Comparison of ENCODE assay signal across 11 cellular contexts in genomic region chr1:153616144-153616884, GRCh38. TPM values are rescaled to one million over a fixed set of nuclear protein-coding genes. Genes with fewer than 3 reads are reported as not detected.
DNase-seq lines count a peak whose midpoint lies in the region; TF ChIP-seq lines count a peak whose summit lies in the region.
"Had no signal": no experiment of that assay in that cellular context is flagged by ENCODE, and none has a peak within 500 bp of the region (broad histone marks: within the 10 kb centered on the region; RNA-seq: fewer than 3 reads in every experiment).

Gene S100A14 (minus strand): TSS chr1:153616325. CDS start chr1:153615858, 467 bp downstream.

- H3K4me1 ChIP-seq in muscle layer of duodenum (ENCODE audit: control insufficient read depth in 1 of 2, insufficient read depth in 2 of 2, low read length in 2 of 2), result peaks cover 12 to 17% of the 10 kb centered on the region in 2 donors
- H3K4me1 ChIP-seq in osteoblast (ENCODE audit: insufficient read depth, low read length), result peaks cover 16% of the 10 kb centered on the region

- CTCF ChIA-PET in AG04450 (lab: Charles Lee), result interaction anchor here (0.8 to 9.3 kb wide), 4 partner anchors 12 to 106 kb away, joined by 3 to 80 read pairs (median 39); partner anchors contain the start of genes S100A1 and S100A13

- POLR2A ChIA-PET in AG04450 (lab: Yijun Ruan, JAX), result interaction anchor here (0.8 to 5.4 kb wide), 4 partner anchors 11 to 110 kb away, joined by 3 to 45 read pairs (median 12); partner anchors contain the start of genes CHTOP, S100A1 and S100A13

- DNase-seq in AG04450 (ENCODE audit: low read depth, low spot score) (no peak), erythroblast (lab: John Stamatoyannopoulos, UW) (peak; percentile 68 to 82), osteoblast (ENCODE audit: insufficient read length, low spot score, missing footprints) (no peak), NCI-H526 treated with DMSO at 0.1 percent for 48 hours (lab: John Stamatoyannopoulos, UW) (no peak), 8988T (no peak)
- DNase-seq in activated CD8-positive, alpha-beta memory T cell treated with anti-CD3 and anti-CD28 coated beads, Interleukin-2, amount 50 U/mL, for 48 hours, result no peak
- DNase-seq: NCI-H526 had no signal

- H3K79me2 ChIP-seq in osteoblast (ENCODE audit: insufficient read depth, low read length), result peaks cover 22% of the 10 kb centered on the region

- no peak within 1 kb of the TSS for H2AFZ ChIP-seq in osteoblast (ENCODE audit: low read length)

- TF ChIP-seq POLR2A in erythroblast (IDR thresholded peaks at IDR 0.05; ENCODE audit: low read length), result no peak

- no peak for TF ChIP-seq EP300 in Ishikawa (IDR thresholded peaks at IDR 0.05; ENCODE audit: borderline replicate concordance)

- H3K27me3 ChIP-seq in AG04450 (ENCODE audit: control insufficient read depth, insufficient read depth, low read length) (no peaks in the 10 kb centered on the region), muscle layer of duodenum (ENCODE audit: low read depth, low read length) (no peaks in the 10 kb centered on the region), osteoblast (ENCODE audit: insufficient read depth, low read length) (no peaks in the 10 kb centered on the region)

- H3K9me3 ChIP-seq in AG04450 (ENCODE audit: control insufficient read depth, insufficient read depth, low read length), result no peaks in the 10 kb centered on the region; the same call in 1 of the 2 replicates
- H3K9me3 ChIP-seq in muscle layer of duodenum (ENCODE audit: control insufficient read depth in 1 of 2, low read length in 2 of 2), result no peaks in the 10 kb centered on the region
- H3K9me3 ChIP-seq in osteoblast (ENCODE audit: low read depth, low read length), result no peaks in the 10 kb centered on the region
- H3K9me3 ChIP-seq: psoas muscle had no signal

- no peak for TF ChIP-seq CTCF in AG04450 (IDR thresholded peaks at IDR 0.05; ENCODE audit: low read depth, low read length)
- no peak for TF ChIP-seq CTCF in osteoblast (IDR thresholded peaks at IDR 0.05; ENCODE audit: extremely low read depth, low read depth, low read length)

- H3K27ac ChIP-seq in AG04450 (ENCODE audit: low read depth, low read length) (peak within 1 kb of the TSS; percentile 11), muscle layer of duodenum (ENCODE audit: low read length) (peak within 1 kb of the TSS; percentile 84), osteoblast (ENCODE audit: low read depth, low read length) (no peak within 1 kb of the TSS)

- H4K20me1 ChIP-seq in osteoblast (ENCODE audit: insufficient read depth, low read length), result peaks cover 9% of the 10 kb centered on the region

- no peak within 1 kb of the TSS for H3K4me3 ChIP-seq in AG04450 (ENCODE audit: low read depth, low read length)
- peak within 1 kb of the TSS in 1 of 2 donors; percentile 55 for H3K4me3 ChIP-seq in muscle layer of duodenum (ENCODE audit: low read depth in 1 of 2, low read length in 2 of 2)
- H3K4me3 ChIP-seq in osteoblast (ENCODE audit: insufficient read depth, low read length), result no peak within 1 kb of the TSS
- H3K4me3 ChIP-seq: psoas muscle had no signal

- H3K4me2 ChIP-seq in osteoblast (ENCODE audit: insufficient read depth, low read length), result no peak within 1 kb of the TSS

- H3K36me3 ChIP-seq in muscle layer of duodenum (ENCODE audit: control insufficient read depth in 1 of 2, insufficient read depth in 2 of 2, low read length in 2 of 2), result peaks cover 6 to 19% of the 10 kb centered on the region in 2 donors
- H3K36me3 ChIP-seq in osteoblast (ENCODE audit: insufficient read depth, low read length), result peaks cover 31% of the 10 kb centered on the region

- TF ChIP-seq RAD21 in Ishikawa (IDR thresholded peaks at IDR 0.05; ENCODE audit: low read depth), result peak; percentile 4; the same call in 1 of the 2 replicates

TF ChIP-seq in Ishikawa, 13 proteins besides CTCF, POLR2A, EP300 and RAD21:
- TF ChIP-seq FOXM1 (IDR thresholded peaks at IDR 0.05; ENCODE audit: borderline replicate concordance, low read depth), result no peak
- TF ChIP-seq NFIC (IDR thresholded peaks at IDR 0.05), result peak; percentile 80
- no peak for TF ChIP-seq USF1 (IDR thresholded peaks at IDR 0.05)
- peak; percentile 84 for TF ChIP-seq CEBPB (IDR thresholded peaks at IDR 0.05)
- 0 out of 2 replicates have a peak, but pooled peaks have one; percentile 45 for TF ChIP-seq ZBTB7A (IDR thresholded peaks at IDR 0.05; ENCODE audit: low read depth)
- TF ChIP-seq TAF1 (IDR thresholded peaks at IDR 0.05; ENCODE audit: low read depth), result peak; percentile 30; the same call in 1 of the 2 replicates
- no peak for TF ChIP-seq TCF12 (IDR thresholded peaks at IDR 0.05; ENCODE audit: low read depth)
- TF ChIP-seq, protein P1, sequence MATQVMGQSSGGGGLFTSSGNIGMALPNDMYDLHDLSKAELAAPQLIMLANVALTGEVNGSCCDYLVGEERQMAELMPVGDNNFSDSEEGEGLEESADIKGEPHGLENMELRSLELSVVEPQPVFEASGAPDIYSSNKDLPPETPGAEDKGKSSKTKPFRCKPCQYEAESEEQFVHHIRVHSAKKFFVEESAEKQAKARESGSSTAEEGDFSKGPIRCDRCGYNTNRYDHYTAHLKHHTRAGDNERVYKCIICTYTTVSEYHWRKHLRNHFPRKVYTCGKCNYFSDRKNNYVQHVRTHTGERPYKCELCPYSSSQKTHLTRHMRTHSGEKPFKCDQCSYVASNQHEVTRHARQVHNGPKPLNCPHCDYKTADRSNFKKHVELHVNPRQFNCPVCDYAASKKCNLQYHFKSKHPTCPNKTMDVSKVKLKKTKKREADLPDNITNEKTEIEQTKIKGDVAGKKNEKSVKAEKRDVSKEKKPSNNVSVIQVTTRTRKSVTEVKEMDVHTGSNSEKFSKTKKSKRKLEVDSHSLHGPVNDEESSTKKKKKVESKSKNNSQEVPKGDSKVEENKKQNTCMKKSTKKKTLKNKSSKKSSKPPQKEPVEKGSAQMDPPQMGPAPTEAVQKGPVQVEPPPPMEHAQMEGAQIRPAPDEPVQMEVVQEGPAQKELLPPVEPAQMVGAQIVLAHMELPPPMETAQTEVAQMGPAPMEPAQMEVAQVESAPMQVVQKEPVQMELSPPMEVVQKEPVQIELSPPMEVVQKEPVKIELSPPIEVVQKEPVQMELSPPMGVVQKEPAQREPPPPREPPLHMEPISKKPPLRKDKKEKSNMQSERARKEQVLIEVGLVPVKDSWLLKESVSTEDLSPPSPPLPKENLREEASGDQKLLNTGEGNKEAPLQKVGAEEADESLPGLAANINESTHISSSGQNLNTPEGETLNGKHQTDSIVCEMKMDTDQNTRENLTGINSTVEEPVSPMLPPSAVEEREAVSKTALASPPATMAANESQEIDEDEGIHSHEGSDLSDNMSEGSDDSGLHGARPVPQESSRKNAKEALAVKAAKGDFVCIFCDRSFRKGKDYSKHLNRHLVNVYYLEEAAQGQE (IDR thresholded peaks at IDR 0.05; ENCODE audit: low read depth), result no peak
- TF ChIP-seq TEAD4 (IDR thresholded peaks at IDR 0.05), result no peak
- no peak for TF ChIP-seq YY1 (IDR thresholded peaks at IDR 0.05; ENCODE audit: low read depth)
- TF ChIP-seq, protein P2, sequence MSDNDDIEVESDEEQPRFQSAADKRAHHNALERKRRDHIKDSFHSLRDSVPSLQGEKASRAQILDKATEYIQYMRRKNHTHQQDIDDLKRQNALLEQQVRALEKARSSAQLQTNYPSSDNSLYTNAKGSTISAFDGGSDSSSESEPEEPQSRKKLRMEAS (IDR thresholded peaks at IDR 0.05), result peak; percentile 78
TF ChIP-seq in Ishikawa: peak in this region for 5.

RNA-seq across cellular contexts. Expression of gene S100A14, which starts in this region (rescaled TPM):
- 0.09 TPM in 1 of 2 replicates, not detected in the other for polyA plus RNA-seq in AG04450 (2011; rRNA removed)
- polyA minus RNA-seq in AG04450 (2011; rRNA and poly(A)+ RNA removed), result not detected in 2 replicates
- 0.36 TPM in 1 of 2 replicates, not detected in the other for total RNA-seq in osteoblast
- total RNA-seq: glomerular endothelial cell had no signal

Comparison
In these comparisons a context has a peak if more than half of its experiments do, and no peak if none do; other contexts are left out.
1. DNase-seq: peak in erythroblast (2 of 2); none in AG04450 (single experiment), osteoblast (single experiment), activated CD8-positive, alpha-beta memory T cell treated with anti-CD3 and anti-CD28 coated beads, Interleukin-2, amount 50 U/mL, for 48 hours (single experiment), NCI-H526 treated with DMSO at 0.1 percent for 48 hours (single experiment) and 8988T (single experiment).